16 cellular contexts compared by ENCODE assay signal in genomic region chr17:39116224-39116623, GRCh38. TPM values are rescaled to one million over a fixed set of nuclear protein-coding genes. Genes with fewer than 3 reads are reported as not detected.
DNase-seq lines count a peak whose midpoint lies in the region; ATAC-seq and TF ChIP-seq lines count a peak whose summit lies in the region.
"Had no signal": no experiment of that assay in that cellular context is flagged by ENCODE, and none has a peak within 500 bp of the region (broad histone marks: within the 10 kb centered on the region; RNA-seq: fewer than 3 reads in every experiment).

No MANE protein-coding gene starts in this region.

- H3K36me3 ChIP-seq in HEK293 (ENCODE audit: control insufficient read depth in 2 of 2, insufficient read depth in 1 of 2, low read length in 2 of 2) = no peaks in the 10 kb centered on the region
- H3K36me3 ChIP-seq: BLaER1 treated with 17β-estradiol and CSF1 and Interleukin-3, amounts not matched to agents 10 nM and 100 nM; HAP-1 had no signal

- no peak overlapping the region for H3K4me3 ChIP-seq in HEK293 (ENCODE audit: low read depth, low read length)
- H3K4me3 ChIP-seq in dorsolateral prefrontal cortex = no peak overlapping the region
- H3K4me3 ChIP-seq: BLaER1 treated with 17β-estradiol and CSF1 and Interleukin-3, amounts not matched to agents 10 nM and 100 nM; GM23338; HAP-1 had no signal

- no peaks in the 10 kb centered on the region for H3K4me1 Mint-ChIP-seq in endothelial cell (ENCODE audit: unreplicated experiment)
- peaks cover 2% of the 10 kb centered on the region for H3K4me1 Mint-ChIP-seq in activated CD4-positive, alpha-beta T cell treated with anti-CD3 and anti-CD28 coated beads, Interleukin-2, amount 10 ng/mL, durations not matched to agents 7 days and 5 days
- H3K4me1 Mint-ChIP-seq: GM23338 had no signal

- H3K4me3 Mint-ChIP-seq in endothelial cell (ENCODE audit: unreplicated experiment) = no peak overlapping the region
- no peak overlapping the region for H3K4me3 Mint-ChIP-seq in activated CD4-positive, alpha-beta T cell treated with anti-CD3 and anti-CD28 coated beads, Interleukin-2, amount 10 ng/mL, durations not matched to agents 7 days and 5 days
- H3K4me3 Mint-ChIP-seq: CD4-positive, CD25-positive, alpha-beta regulatory T cell; GM23338 had no signal

- H3K27me3 Mint-ChIP-seq in endothelial cell (ENCODE audit: unreplicated experiment) = peaks cover 5% of the 10 kb centered on the region
- H3K27me3 Mint-ChIP-seq in activated CD4-positive, alpha-beta T cell treated with anti-CD3 and anti-CD28 coated beads, Interleukin-2, amount 10 ng/mL, durations not matched to agents 7 days and 5 days = no peaks in the 10 kb centered on the region
- H3K27me3 Mint-ChIP-seq: CD4-positive, CD25-positive, alpha-beta regulatory T cell had no signal

- TF ChIP-seq CTCF in HEK293 (tag by site-specific recombination; IDR thresholded peaks at IDR 0.05) (no peak), dorsolateral prefrontal cortex (IDR thresholded peaks at IDR 0.05 in 54 of 56, conservative IDR thresholded peaks at IDR 0.05 in 2 of 56; ENCODE audit: low read depth in 1 of 56, partially characterized antibody in 56 of 56) (no peak), endothelial cell (IDR thresholded peaks at IDR 0.05; ENCODE audit: unreplicated experiment) (no peak)

- CTCF ChIA-PET in HEK293 (lab: Yijun Ruan, JAX) = interaction anchor here (0.6 to 2.4 kb wide), 3 partner anchors 37 to 133 kb away, joined by 4 to 10 read pairs (median 5); no protein-coding TSS in a partner anchor
- CTCF ChIA-PET in activated CD4-positive, alpha-beta T cell treated with anti-CD3 and anti-CD28 coated beads, Interleukin-2, amount 10 ng/mL, durations not matched to agents 7 days and 5 days (lab: Charles Lee) = interaction anchor here (1.6 kb wide), 1 partner anchor 58 kb away, joined by 3 read pairs; no protein-coding TSS in a partner anchor

- no peak for ATAC-seq in HG02798 (IDR thresholded peaks at IDR 0.05; ENCODE audit: poor library complexity, unreplicated experiment)
- ATAC-seq: GM23338 had no signal

- no peaks in the 10 kb centered on the region for H3K27me3 ChIP-seq in dorsolateral prefrontal cortex
- H3K27me3 ChIP-seq: BLaER1 treated with 17β-estradiol and CSF1 and Interleukin-3, amounts not matched to agents 10 nM and 100 nM had no signal

- no peaks in the 10 kb centered on the region for H3K9me3 Mint-ChIP-seq in endothelial cell (ENCODE audit: unreplicated experiment)
- H3K9me3 Mint-ChIP-seq in activated CD4-positive, alpha-beta T cell treated with anti-CD3 and anti-CD28 coated beads, Interleukin-2, amount 10 ng/mL, durations not matched to agents 7 days and 5 days = no peaks in the 10 kb centered on the region
- H3K9me3 Mint-ChIP-seq: CD4-positive, CD25-positive, alpha-beta regulatory T cell; GM23338 had no signal

- no peak overlapping the region for H3K27ac Mint-ChIP-seq in endothelial cell (ENCODE audit: unreplicated experiment)
- H3K27ac Mint-ChIP-seq in activated CD4-positive, alpha-beta T cell treated with anti-CD3 and anti-CD28 coated beads, Interleukin-2, amount 10 ng/mL, durations not matched to agents 7 days and 5 days = no peak overlapping the region
- H3K27ac Mint-ChIP-seq: CD4-positive, CD25-positive, alpha-beta regulatory T cell; GM23338 had no signal

- intact Hi-C loops in dorsolateral prefrontal cortex (cut with DNase I) = no loop called here

- POLR2A ChIA-PET in HEK293 (lab: Yijun Ruan, JAX) = no interaction called here
- POLR2A ChIA-PET in activated CD4-positive, alpha-beta T cell treated with anti-CD3 and anti-CD28 coated beads, Interleukin-2, amount 10 ng/mL, durations not matched to agents 7 days and 5 days (lab: Charles Lee) = no interaction called here

- no peaks in the 10 kb centered on the region for H3K4me1 ChIP-seq in HEK293 (ENCODE audit: control insufficient read depth, insufficient read depth, low read length)
- H3K4me1 ChIP-seq: HAP-1 had no signal

- DNase-seq in NCI-H2107 treated with DMSO at 0.1 percent for 48 hours (lab: John Stamatoyannopoulos, UW; ENCODE audit: unreplicated experiment) = peak; percentile 23
- no peak for DNase-seq in NCI-H2107 (lab: John Stamatoyannopoulos, UW)
- peak; percentile 11 to 80 (median 58) for DNase-seq in dorsolateral prefrontal cortex
- DNase-seq in occipital lobe (lab: John Stamatoyannopoulos, UW) = peak; percentile 53
- DNase-seq in endothelial cell (ENCODE audit: low spot score) = no peak
- DNase-seq in activated CD4-positive, alpha-beta T cell treated with anti-CD3 and anti-CD28 coated beads, Interleukin-2, amount 10 ng/mL, durations not matched to agents 7 days and 5 days = no peak
- DNase-seq: 8988T; AML-193; CD4-positive, CD25-positive, alpha-beta regulatory T cell; EL; IMR-90 had no signal

- no peak overlapping the region for H3K27ac ChIP-seq in HEK293 (ENCODE audit: extremely low read depth, low read depth, low read length)
- peak overlapping the region in 16 of 59 donors; percentile 1 to 80 (median 53) for H3K27ac ChIP-seq in dorsolateral prefrontal cortex

- H3K36me3 Mint-ChIP-seq in endothelial cell (ENCODE audit: low read depth, unreplicated experiment) = no peaks in the 10 kb centered on the region
- H3K36me3 Mint-ChIP-seq in activated CD4-positive, alpha-beta T cell treated with anti-CD3 and anti-CD28 coated beads, Interleukin-2, amount 10 ng/mL, durations not matched to agents 7 days and 5 days (ENCODE audit: low read depth) = no peaks in the 10 kb centered on the region
- H3K36me3 Mint-ChIP-seq: CD4-positive, CD25-positive, alpha-beta regulatory T cell had no signal

- no peaks in the 10 kb centered on the region for H3K9me3 ChIP-seq in HEK293 (ENCODE audit: control insufficient read depth, insufficient read depth, low read depth, low read length)
- H3K9me3 ChIP-seq: HAP-1 had no signal

TF ChIP-seq in HEK293, 187 proteins besides CTCF, POLR2A, EP300 and RAD21:
- TF ChIP-seq ZSCAN4 (tag by site-specific recombination; IDR thresholded peaks at IDR 0.05) (no peak), ZNF24 (tag by site-specific recombination; IDR thresholded peaks at IDR 0.05) (no peak), ZFHX2 (tag by site-specific recombination; conservative IDR thresholded peaks at IDR 0.05) (0 out of 2 replicates have a peak, but pooled peaks have one; percentile 25), ZNF239 (tag by site-specific recombination; IDR thresholded peaks at IDR 0.05) (peak; percentile 70; the same call in 1 of the 2 replicates)

RNA-seq across cellular contexts. Expression of gene PLXDC1, which starts 35.2 kb away (rescaled TPM):
- total RNA-seq in dorsolateral prefrontal cortex (10 to 100 TPM; 16.5 to 57.0 (median 33.4) TPM), occipital lobe (9.4 TPM), endothelial cell (ENCODE audit: unreplicated experiment) (3.7 TPM)
- total RNA-seq in activated CD4-positive, alpha-beta T cell treated with anti-CD3 and anti-CD28 coated beads, Interleukin-2, amount 10 ng/mL, durations not matched to agents 7 days and 5 days = 1 to 10 TPM; 6.0 to 6.3 TPM

RNA-seq across cellular contexts. Expression of gene ARL5C, which starts 49.7 kb away (rescaled TPM):
- 1 to 10 TPM in 37 of 120 experiments, under 1 TPM in 58, not detected in 25; 0.18 to 2.6 (median 0.79) TPM for total RNA-seq in dorsolateral prefrontal cortex
- total RNA-seq in occipital lobe = not detected
- total RNA-seq in endothelial cell (ENCODE audit: unreplicated experiment) = not detected
- under 1 TPM in 1 of 2 experiments, not detected in 1; 0.15 TPM for total RNA-seq in activated CD4-positive, alpha-beta T cell treated with anti-CD3 and anti-CD28 coated beads, Interleukin-2, amount 10 ng/mL, durations not matched to agents 7 days and 5 days
- total RNA-seq: CD4-positive, CD25-positive, alpha-beta regulatory T cell; GM23338; IMR-90 had no signal

Comparison
In these comparisons a context has a peak if more than half of its experiments do, and no peak if none do; other contexts are left out.
1. DNase-seq: peak in NCI-H2107 treated with DMSO at 0.1 percent for 48 hours (single experiment), dorsolateral prefrontal cortex (10 of 10) and occipital lobe (single experiment); none in NCI-H2107 (single experiment), endothelial cell (single experiment) and activated CD4-positive, alpha-beta T cell treated with anti-CD3 and anti-CD28 coated beads, Interleukin-2, amount 10 ng/mL, durations not matched to agents 7 days and 5 days (single experiment).